Comparison of ENCODE assay signal across 27 cellular contexts in the genomic region with DNA sequence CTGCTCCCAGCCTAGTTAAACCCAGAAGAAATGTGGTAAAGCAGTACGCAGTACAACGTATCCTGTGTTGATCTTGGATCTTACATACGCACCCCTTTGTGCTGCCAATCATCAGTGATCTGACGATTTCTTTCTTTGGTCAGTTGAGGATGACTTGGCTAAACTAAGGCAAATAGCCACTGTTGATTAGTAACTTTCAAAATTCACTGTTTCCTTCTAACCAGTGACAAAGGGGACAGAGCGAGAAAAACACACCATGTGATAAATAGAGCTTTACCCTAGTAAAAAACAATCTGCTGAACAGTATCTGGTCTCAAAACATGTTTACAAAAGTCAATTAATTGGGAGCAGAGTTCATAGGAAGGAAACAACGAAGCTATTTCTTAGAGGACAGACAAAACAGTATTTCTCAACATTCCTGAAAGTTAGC.
"Had no signal": no experiment of that assay in that cellular context is flagged by ENCODE, and none has a peak within 500 bp of the region (broad histone marks: within the 10 kb centered on the region; RNA-seq: fewer than 3 reads in every experiment).

No MANE protein-coding gene starts in this region.

- H3K27ac Mint-ChIP-seq: dendritic cell treated with granulocyte-macrophage colony-stimulating factor and Interleukin-4, amounts not matched to agents 40 ng/mL and 50 ng/mL, for 4 days; mesothelial cell of epicardium; naive B cell; natural killer cell treated with Interleukin-12 subunit alpha and Interleukin-12 subunit beta and Interleukin-15 and Interleukin-18, amount 100 ng/mL, for 72 hours; stimulated activated memory B cell treated with anti-CD40 and anti-IgM and Interleukin-4, amounts not matched to agents 10 μg/mL and 1 μg/mL and 100 μg/mL, for 72 hours had no signal

- H3K4me1 Mint-ChIP-seq: central memory CD8-positive, alpha-beta T cell; mesothelial cell of epicardium; naive B cell; neural crest cell; stimulated activated memory B cell treated with anti-CD40 and anti-IgM and Interleukin-4, amounts not matched to agents 10 μg/mL and 1 μg/mL and 100 μg/mL, for 72 hours had no signal

- H3K27me3 ChIP-seq: colonic mucosa, gastrocnemius medialis, tibial nerve had no signal

- H3K27ac ChIP-seq: colonic mucosa, esophagus squamous epithelium, gastrocnemius medialis, psoas muscle, skin epidermis, spleen, thoracic aorta, tibial nerve had no signal

- ATAC-seq: gastrocnemius medialis; left lobe of liver; mucosa of descending colon; natural killer cell treated with Interleukin-12 subunit alpha and Interleukin-12 subunit beta and Interleukin-15 and Interleukin-18, amount 100 ng/mL, for 72 hours; psoas muscle; right cardiac atrium; stimulated activated memory B cell treated with anti-CD40 and anti-IgM and Interleukin-4, amounts not matched to agents 10 μg/mL and 1 μg/mL and 100 μg/mL, for 72 hours; stimulated activated naive CD8-positive, alpha-beta T cell treated with anti-CD3 and anti-CD28 coated beads, Interleukin-15, Interleukin-2, amounts not matched to agents 100 U/mL and 50 U/mL, for 24 hours had no signal

- H3K9me3 ChIP-seq: colonic mucosa, esophagus squamous epithelium, gastrocnemius medialis, mucosa of descending colon, psoas muscle, thoracic aorta, tibial nerve had no signal

- FAIRE-seq: kidney had no signal

- H3K27me3 Mint-ChIP-seq: dendritic cell treated with granulocyte-macrophage colony-stimulating factor and Interleukin-4, amounts not matched to agents 40 ng/mL and 50 ng/mL, for 4 days had no signal

- H3K4me1 ChIP-seq: colonic mucosa, esophagus squamous epithelium, gastrocnemius medialis, psoas muscle, spleen, tibial nerve had no signal

- H3K36me3 ChIP-seq: colonic mucosa, esophagus squamous epithelium, gastrocnemius medialis, spleen, thoracic aorta, tibial nerve had no signal

- H3K4me3 Mint-ChIP-seq: central memory CD8-positive, alpha-beta T cell; dendritic cell treated with granulocyte-macrophage colony-stimulating factor and Interleukin-4, amounts not matched to agents 40 ng/mL and 50 ng/mL, for 4 days; mesothelial cell of epicardium; naive B cell; natural killer cell treated with Interleukin-12 subunit alpha and Interleukin-12 subunit beta and Interleukin-15 and Interleukin-18, amount 100 ng/mL, for 72 hours; neural crest cell; stimulated activated memory B cell treated with anti-CD40 and anti-IgM and Interleukin-4, amounts not matched to agents 10 μg/mL and 1 μg/mL and 100 μg/mL, for 72 hours had no signal

- H3K4me3 ChIP-seq: colonic mucosa, esophagus squamous epithelium, gastrocnemius medialis, lung, mucosa of descending colon, psoas muscle, skin epidermis, spleen, thoracic aorta, tibial nerve had no signal

- H3K36me3 Mint-ChIP-seq: mesothelial cell of epicardium; naive B cell; natural killer cell treated with Interleukin-12 subunit alpha and Interleukin-12 subunit beta and Interleukin-15 and Interleukin-18, amount 100 ng/mL, for 72 hours; stimulated activated memory B cell treated with anti-CD40 and anti-IgM and Interleukin-4, amounts not matched to agents 10 μg/mL and 1 μg/mL and 100 μg/mL, for 72 hours had no signal

- H3K9me3 Mint-ChIP-seq: central memory CD8-positive, alpha-beta T cell; dendritic cell treated with granulocyte-macrophage colony-stimulating factor and Interleukin-4, amounts not matched to agents 40 ng/mL and 50 ng/mL, for 4 days; natural killer cell treated with Interleukin-12 subunit alpha and Interleukin-12 subunit beta and Interleukin-15 and Interleukin-18, amount 100 ng/mL, for 72 hours had no signal

- DNase-seq: colonic mucosa; effector CD8-positive, alpha-beta T cell; erythroblast; esophagus squamous epithelium; foreskin fibroblast; gastrocnemius medialis; head of caudate nucleus; kidney; mesenchymal stem cell; mucosa of descending colon; naive B cell; psoas muscle; right cardiac atrium; spleen; stimulated activated CD4-positive, alpha-beta T cell treated with anti-CD3 and anti-CD28 coated beads, Interleukin-4, amount 100 ng/mL, for 4 hours; stimulated activated naive CD8-positive, alpha-beta T cell treated with anti-CD3 and anti-CD28 coated beads, Interleukin-15, Interleukin-2, amounts not matched to agents 100 U/mL and 50 U/mL, for 24 hours had no signal
